Comparison of ENCODE assay signal across 11 cellular contexts in genomic region chr18:63078471-63078870, GRCh38.
DNase-seq lines count a peak whose midpoint lies in the region; ATAC-seq lines count a peak whose summit lies in the region.
"Had no signal": no experiment of that assay in that cellular context is flagged by ENCODE, and none has a peak within 500 bp of the region (broad histone marks: within the 10 kb centered on the region; RNA-seq: fewer than 3 reads in every experiment).

No MANE protein-coding gene starts in this region.

- H3K27ac Mint-ChIP-seq in memory B cell: no peak overlapping the region
- H3K27ac Mint-ChIP-seq: T-helper 2 cell treated with Interferon-gamma antibody and Interleukin-4, amounts not matched to agents 5 μg/mL and 100 μg/mL, for 36 hours had no signal

- peak; percentile 86 for ATAC-seq in GM18907 (IDR thresholded peaks at IDR 0.05; ENCODE audit: unreplicated experiment)
- ATAC-seq in GM21723 (IDR thresholded peaks at IDR 0.05; ENCODE audit: unreplicated experiment): peak; percentile 91
- peak; percentile 91 for ATAC-seq in HG03196 (IDR thresholded peaks at IDR 0.05; ENCODE audit: unreplicated experiment)
- ATAC-seq in memory B cell (ENCODE audit: low read depth): peak; percentile 59
- ATAC-seq in right cardiac atrium: no peak
- ATAC-seq: foreskin keratinocyte had no signal

- H3K4me3 ChIP-seq in right cardiac atrium (ENCODE audit: low read length): no peak overlapping the region
- H3K4me3 ChIP-seq: right atrium auricular region had no signal

- H3K9me3 Mint-ChIP-seq in memory B cell: peaks cover 4% of the 10 kb centered on the region

- H3K4me3 Mint-ChIP-seq in memory B cell: no peak overlapping the region
- H3K4me3 Mint-ChIP-seq: T-helper 2 cell treated with Interferon-gamma antibody and Interleukin-4, amounts not matched to agents 5 μg/mL and 100 μg/mL, for 36 hours had no signal

- H3K4me1 ChIP-seq in right cardiac atrium (ENCODE audit: control insufficient read depth, insufficient read depth, low read length): no peaks in the 10 kb centered on the region
- H3K4me1 ChIP-seq: foreskin keratinocyte, right atrium auricular region had no signal

- peaks cover 15% of the 10 kb centered on the region for H3K27me3 Mint-ChIP-seq in memory B cell

- DNase-seq in memory B cell (ENCODE audit: low spot score in 2 of 2) (no peak), right cardiac atrium (no peak), NCI-H226 (no peak)
- DNase-seq in stimulated activated naive CD4-positive, alpha-beta T cell (lab: John Stamatoyannopoulos, UW): no peak
- DNase-seq: foreskin keratinocyte, NCI-H526 treated with DMSO at 0.1 percent for 48 hours had no signal

- H3K9me3 ChIP-seq in right cardiac atrium (ENCODE audit: control insufficient read depth, low read length): no peaks in the 10 kb centered on the region
- H3K9me3 ChIP-seq: right atrium auricular region had no signal

- WGBS in right cardiac atrium: 86% methylated on average over 4 of the region's 4 CpGs

- H3K36me3 Mint-ChIP-seq in memory B cell: peaks cover 4% of the 10 kb centered on the region

- no peak overlapping the region for H3K27ac ChIP-seq in right cardiac atrium (ENCODE audit: low read length)
- H3K27ac ChIP-seq: foreskin keratinocyte, right atrium auricular region had no signal

- peaks cover 15% of the 10 kb centered on the region for H3K4me1 Mint-ChIP-seq in memory B cell

- intact Hi-C loops in right cardiac atrium (cut with DNase I): no loop called here

- no peaks in the 10 kb centered on the region for H3K27me3 ChIP-seq in right cardiac atrium (ENCODE audit: control insufficient read depth, insufficient read depth)
- H3K27me3 ChIP-seq: right atrium auricular region had no signal

Comparison
In these comparisons a context has a peak if more than half of its experiments do, and no peak if none do; other contexts are left out.
1. ATAC-seq: peak in GM18907 (single experiment), GM21723 (single experiment), HG03196 (single experiment) and memory B cell (single experiment); none in right cardiac atrium (0 of 2).